In genomic region chr1:214823311-214824117, GRCh38 we compare ENCODE assay signal across 2 cellular contexts.
TF ChIP-seq lines count a peak whose summit lies in the region.

No MANE protein-coding gene starts in this region.

TF ChIP-seq in HepG2, 621 proteins besides CTCF, POLR2A, EP300 and RAD21:
- TF ChIP-seq NFE2L2 (IDR thresholded peaks at IDR 0.05; ENCODE audit: low read length): peak; percentile 53; the same call in 1 of the 2 replicates
- 0 out of 4 replicates have a peak, but pooled peaks of 1 of the 2 experiments have one; percentile 11 for TF ChIP-seq MAFK (conservative IDR thresholded peaks at IDR 0.05 in 1 of 2, IDR thresholded peaks at IDR 0.05 in 1 of 2; ENCODE audit: low read length in 2 of 2)
- peak; percentile 67 for TF ChIP-seq ZNF574 (CRISPR knock-in tag; IDR thresholded peaks at IDR 0.05)
- no peak for TF ChIP-seq RFX1 (IDR thresholded peaks at IDR 0.05)

TF ChIP-seq in IMR-90, 13 proteins besides CTCF, POLR2A, EP300 and RAD21:
- TF ChIP-seq NFE2L2 (IDR thresholded peaks at IDR 0.05; ENCODE audit: low read depth, low read length) (peak; percentile 42; the same call in 1 of the 2 replicates), BHLHE40 (IDR thresholded peaks at IDR 0.05; ENCODE audit: low read depth, low read length) (no peak)
